In the genomic region with DNA sequence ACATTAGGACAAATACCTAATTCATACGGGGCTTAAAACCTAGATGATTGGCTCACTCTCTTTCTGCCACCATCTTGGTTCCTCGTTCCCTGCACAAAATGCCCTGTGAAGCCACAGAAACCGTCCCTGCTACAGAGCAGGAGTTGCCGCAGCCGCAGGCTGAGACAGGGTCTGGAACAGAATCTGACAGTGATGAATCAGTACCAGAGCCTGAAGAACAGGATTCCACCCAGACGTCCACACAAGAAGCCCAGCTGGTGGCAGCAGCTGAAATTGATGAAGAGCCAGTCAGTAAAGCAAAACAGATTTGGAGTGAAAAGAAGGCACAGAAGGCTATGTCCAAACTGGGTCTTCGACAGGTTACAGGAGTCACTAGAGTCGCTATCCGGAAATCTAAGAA, we compare ENCODE assay signal across 22 cellular contexts. TPM values are rescaled to one million over a fixed set of nuclear protein-coding genes. Genes with fewer than 3 reads are reported as not detected.
"Had no signal": no experiment of that assay in that cellular context is flagged by ENCODE, and none has a peak within 500 bp of the region (broad histone marks: within the 10 kb centered on the region; RNA-seq: fewer than 3 reads in every experiment).

No MANE protein-coding gene starts in this region.

- H3K4me3 ChIP-seq: adrenal gland, SJCRH30 had no signal

- H3K4me3 Mint-ChIP-seq: activated CD8-positive, alpha-beta T cell treated with anti-CD3 and anti-CD28 coated beads, Interleukin-2, amount 10 ng/mL, durations not matched to agents 7 days and 5 days; activated naive CD8-positive, alpha-beta T cell treated with anti-CD3 and anti-CD28 coated beads, Interleukin-2, amount 10 ng/mL, durations not matched to agents 7 days and 5 days had no signal

- DNase-seq: activated CD4-positive, alpha-beta T cell treated with anti-CD3 and anti-CD28 coated beads for 4 hours; activated CD8-positive, alpha-beta memory T cell treated with anti-CD3 and anti-CD28 coated beads, Interleukin-2, amount 50 U/mL, for 48 hours; activated CD8-positive, alpha-beta T cell treated with anti-CD3 and anti-CD28 coated beads, Interleukin-2, amount 10 ng/mL, durations not matched to agents 7 days and 5 days; activated naive CD4-positive, alpha-beta T cell treated with anti-CD3 and anti-CD28 coated beads, Interleukin-2, amount 50 U/mL, for 16 hours; activated naive CD8-positive, alpha-beta T cell treated with anti-CD3 and anti-CD28 coated beads, Interleukin-2, amount 10 ng/mL, durations not matched to agents 7 days and 5 days; activated T-cell treated with anti-CD3 and anti-CD28 coated beads, Interleukin-2, amount 50 U/mL, for 1 hour; adrenal gland; NCI-H1105 treated with DMSO at 0.1 percent for 48 hours; NCI-H146; NCI-H187 treated with DMSO at 0.1 percent for 48 hours; NCI-H2081 treated with DMSO at 0.1 percent for 48 hours; NCI-H446; NCI-H524; OCI-M1; RPMI8226; SJCRH30; SK-N-SH; T-helper 1 cell had no signal

- H3K27ac Mint-ChIP-seq: activated CD8-positive, alpha-beta T cell treated with anti-CD3 and anti-CD28 coated beads, Interleukin-2, amount 10 ng/mL, durations not matched to agents 7 days and 5 days; activated naive CD8-positive, alpha-beta T cell treated with anti-CD3 and anti-CD28 coated beads, Interleukin-2, amount 10 ng/mL, durations not matched to agents 7 days and 5 days had no signal

- ATAC-seq: activated CD4-positive, CD25-positive, alpha-beta regulatory T cell treated with anti-CD3 and anti-CD28 coated beads, Interleukin-2, amount 50 U/mL, for 24 hours; activated CD8-positive, alpha-beta T cell treated with anti-CD3 and anti-CD28 coated beads, Interleukin-2, amount 10 ng/mL, durations not matched to agents 7 days and 5 days; Panc1; Right ventricle myocardium inferior had no signal

- H3K27ac ChIP-seq: adrenal gland, KMS-11, SJCRH30 had no signal

- H3K4me2 ChIP-seq: KMS-11, SK-N-SH had no signal

- H3K4me1 Mint-ChIP-seq: activated naive CD8-positive, alpha-beta T cell treated with anti-CD3 and anti-CD28 coated beads, Interleukin-2, amount 10 ng/mL, durations not matched to agents 7 days and 5 days had no signal

- H3K36me3 ChIP-seq: adrenal gland, SJCRH30 had no signal

- H3K9ac ChIP-seq: KMS-11, SK-N-SH had no signal

- H3K9me3 Mint-ChIP-seq: activated naive CD8-positive, alpha-beta T cell treated with anti-CD3 and anti-CD28 coated beads, Interleukin-2, amount 10 ng/mL, durations not matched to agents 7 days and 5 days had no signal

- H3K27me3 ChIP-seq: adrenal gland, SJCRH30 had no signal

- H3K4me1 ChIP-seq: adrenal gland, SJCRH30 had no signal

- H3K36me3 Mint-ChIP-seq: activated naive CD8-positive, alpha-beta T cell treated with anti-CD3 and anti-CD28 coated beads, Interleukin-2, amount 10 ng/mL, durations not matched to agents 7 days and 5 days had no signal

- H3K9me3 ChIP-seq: adrenal gland, SJCRH30, SK-N-SH had no signal

RNA-seq across cellular contexts. Expression of a gene that starts 34.3 kb away (rescaled TPM):
- total RNA-seq: SJCRH30 had no signal
- polyA plus RNA-seq: SK-N-SH had no signal
